In genomic region chr1:226653311-226653921, GRCh38 we compare ENCODE assay signal across 8 cellular contexts.
DNase-seq lines count a peak whose midpoint lies in the region; ATAC-seq and TF ChIP-seq lines count a peak whose summit lies in the region.

No MANE protein-coding gene starts in this region.

- H3K27ac ChIP-seq in BLaER1 (0 out of 2 replicates have a peak overlapping the region, but pooled peaks have one; percentile 29), spleen (peak overlapping the region in 4 of 8 donors; percentile 63 to 81 (median 76)), coronary artery (peak overlapping the region in 1 of 2 donors; percentile 24)

- DNase-seq in activated gamma-delta T cell treated with anti-CD3 and anti-CD28 coated beads, Interleukin-2, amount 50 U/mL, for 16 hours (ENCODE audit: low read depth), result peak; percentile 60
- DNase-seq in spleen (peak; percentile 89), NCI-H1048 (lab: John Stamatoyannopoulos, UW) (no peak), globus pallidus (ENCODE audit: low spot score) (no peak), coronary artery (ENCODE audit: low spot score) (no peak)

- H3K4me3 ChIP-seq in BLaER1 (no peak overlapping the region), spleen (peak overlapping the region in 5 of 8 donors; percentile 0 to 37 (median 11)), coronary artery (no peak overlapping the region)

- no peak for TF ChIP-seq POLR2A in spleen (IDR thresholded peaks at IDR 0.05)

- H3K27me3 ChIP-seq in BLaER1, result no peaks in the 10 kb centered on the region
- no peaks in the 10 kb centered on the region for H3K27me3 ChIP-seq in spleen (replicated peaks in 1 of 7)

- 0 out of 2 replicates have a peak overlapping the region, but pooled peaks have one; percentile 25 for H3K9ac ChIP-seq in BLaER1

- intact Hi-C loops in spleen (cut with DNase I; ENCODE audit: low total_unique reads), result loop anchor here (10.0 kb wide), 1 partner anchor 81 kb away; the partner anchor contains the start of gene ITPKB

- no peaks in the 10 kb centered on the region for H3K9me3 ChIP-seq in BLaER1
- H3K9me3 ChIP-seq in spleen, result no peaks in the 10 kb centered on the region

- TF ChIP-seq CTCF in spleen (IDR thresholded peaks at IDR 0.05 in 8 of 11, conservative IDR thresholded peaks at IDR 0.05 in 3 of 11) (no peak), coronary artery (IDR thresholded peaks at IDR 0.05) (no peak)

- H3K4me2 ChIP-seq in BLaER1, result no peak overlapping the region

- H3K4me1 ChIP-seq in BLaER1, result no peaks in the 10 kb centered on the region
- H3K4me1 ChIP-seq in spleen, result peaks cover 0 to 16% (median 0%) of the 10 kb centered on the region in 6 donors

- H3K36me3 ChIP-seq in BLaER1 (peaks cover 10% of the 10 kb centered on the region), spleen (peaks cover 0 to 25% (median 6%) of the 10 kb centered on the region in 6 donors)

- WGBS in spleen, 5 donors, result 48 to 65% (median 53%) methylated on average over 5 to 11 of the region's 11 CpGs

- peaks cover 18% of the 10 kb centered on the region for H4K20me1 ChIP-seq in BLaER1

- ATAC-seq in GM19467 (IDR thresholded peaks at IDR 0.05; ENCODE audit: unreplicated experiment) (peak; percentile 72), HG03558 (IDR thresholded peaks at IDR 0.05; ENCODE audit: extremely low read depth, unreplicated experiment) (peak; percentile 47)

Comparison
In these comparisons a context has a peak if more than half of its experiments do, and no peak if none do; other contexts are left out.
1. H3K4me3 ChIP-seq: peak in spleen (5 of 8); none in BLaER1 (single experiment) and coronary artery (single experiment).
2. DNase-seq: peak in activated gamma-delta T cell treated with anti-CD3 and anti-CD28 coated beads, Interleukin-2, amount 50 U/mL, for 16 hours (single experiment) and spleen (single experiment); none in NCI-H1048 (single experiment), globus pallidus (single experiment) and coronary artery (single experiment).